In the genomic region with DNA sequence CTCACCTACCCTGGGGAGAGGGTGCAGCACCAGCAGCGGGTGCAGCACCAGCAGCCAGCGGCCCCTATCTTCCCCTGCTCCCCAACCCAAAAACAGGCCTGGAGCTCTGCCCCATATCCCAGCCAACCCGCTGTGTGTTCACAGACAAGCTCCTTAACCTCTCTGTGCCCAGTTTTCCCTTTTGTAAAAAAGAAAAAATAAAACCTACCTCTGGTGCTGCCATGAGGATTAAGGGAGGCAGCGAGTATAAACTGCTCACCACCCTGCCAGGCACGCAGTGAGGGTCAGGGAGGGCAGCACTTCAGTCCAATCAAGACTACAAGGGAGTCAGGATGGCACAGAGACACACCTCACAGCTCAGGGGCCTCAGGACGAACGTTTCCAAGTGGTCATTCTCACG, we compare ENCODE assay signal across 28 cellular contexts.
"Had no signal": no experiment of that assay in that cellular context is flagged by ENCODE, and none has a peak within 500 bp of the region (broad histone marks: within the 10 kb centered on the region; RNA-seq: fewer than 3 reads in every experiment).

No MANE protein-coding gene starts in this region.

- H3K4me3 ChIP-seq: left lung, lower lobe of right lung, pancreas, prostate gland, sigmoid colon, spleen, suprapubic skin, thoracic aorta, tibial artery, upper lobe of right lung, uterus had no signal

- H3K4me1 ChIP-seq: left lung, lower lobe of right lung, pancreas, prostate gland, sigmoid colon, tibial artery, upper lobe of right lung, uterus had no signal

- H3K9me3 ChIP-seq: left lung, lower lobe of right lung, neutrophil, pancreas, prostate gland, sigmoid colon, spleen, suprapubic skin, thoracic aorta, tibial artery, upper lobe of right lung, uterus had no signal

- DNase-seq: hypothalamus; immature natural killer cell; kidney; left colon; lower lobe of right lung; mammary epithelial cell; mesenchymal stem cell; naive thymus-derived CD8-positive, alpha-beta T cell; occipital lobe; pancreas; retina; sigmoid colon; small intestine; spleen; stimulated activated CD4-positive, alpha-beta T cell treated with anti-CD3 and anti-CD28 coated beads, Interleukin-4, amount 100 ng/mL, for 24 hours; stimulated activated naive CD4-positive, alpha-beta T cell; tibial artery; trophoblast cell; upper lobe of right lung; uterus had no signal

- ATAC-seq: left colon; left lung; lower lobe of right lung; naive thymus-derived CD8-positive, alpha-beta T cell; pancreas; right cardiac atrium; stimulated activated effector memory CD8-positive, alpha-beta T cell treated with anti-CD3 and anti-CD28 coated beads, Interleukin-12 subunit alpha, Interleukin-12 subunit beta, amount 100 ng/mL, for 72 hours; upper lobe of right lung had no signal

- H3K27me3 ChIP-seq: neutrophil, pancreas, sigmoid colon, upper lobe of right lung, uterus had no signal

- FAIRE-seq: islet of Langerhans, kidney, pancreas, small intestine had no signal

- H3K36me3 ChIP-seq: left lung, lower lobe of right lung, neutrophil, pancreas, prostate gland, sigmoid colon, spleen, suprapubic skin, thoracic aorta, tibial artery, upper lobe of right lung, uterus had no signal

- H3K27ac ChIP-seq: left lung, lower lobe of right lung, neutrophil, pancreas, prostate gland, sigmoid colon, spleen, suprapubic skin, thoracic aorta, tibial artery, upper lobe of right lung, uterus had no signal
